Comparison of ENCODE assay signal across 12 cellular contexts in the genomic region with DNA sequence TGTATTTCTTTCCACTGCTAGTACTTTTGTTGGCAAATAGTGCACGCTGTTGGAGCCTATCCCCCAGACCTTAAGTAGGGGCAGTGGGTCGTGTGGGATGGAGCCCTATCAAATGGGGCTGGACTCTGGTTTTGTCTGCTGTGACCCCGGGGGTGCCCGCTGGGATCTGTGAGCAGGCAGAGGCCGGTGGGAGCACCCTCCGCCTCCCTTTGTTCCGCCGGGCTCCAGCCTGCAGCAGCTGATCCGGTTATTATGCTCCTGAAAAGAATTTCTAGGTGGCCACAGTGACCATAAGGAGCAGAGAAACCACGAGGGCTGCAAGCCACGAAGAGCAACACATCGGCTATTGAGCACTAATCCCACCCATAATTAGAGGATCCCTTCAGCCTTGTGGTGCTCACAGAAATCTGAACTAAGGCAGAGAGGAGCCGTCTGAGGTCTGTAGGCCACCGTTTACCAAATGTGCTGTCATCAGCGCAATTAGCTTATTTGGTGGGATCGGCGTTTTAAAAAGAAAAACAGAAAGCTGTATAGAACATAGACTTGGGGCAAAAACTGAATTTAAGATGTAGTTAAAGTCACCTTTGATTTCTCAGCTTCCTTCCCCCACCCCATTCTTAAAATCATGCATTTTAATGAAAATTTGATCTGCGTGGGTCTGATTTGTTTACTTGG.
DNase-seq lines count a peak whose midpoint lies in the region; ATAC-seq and TF ChIP-seq lines count a peak whose summit lies in the region.
"Had no signal": no experiment of that assay in that cellular context is flagged by ENCODE, and none has a peak within 500 bp of the region (broad histone marks: within the 10 kb centered on the region; RNA-seq: fewer than 3 reads in every experiment).

No MANE protein-coding gene starts in this region.

- H3K27me3 Mint-ChIP-seq in neural progenitor cell (ENCODE audit: insufficient read depth, low read depth), result peaks cover 2% of the 10 kb centered on the region
- H3K27me3 Mint-ChIP-seq in effector memory CD8-positive, alpha-beta T cell, result no peaks in the 10 kb centered on the region

- H3K36me3 ChIP-seq in heart left ventricle (no peaks in the 10 kb centered on the region), neural progenitor cell (no peaks in the 10 kb centered on the region)

- H3K9me3 ChIP-seq in heart left ventricle (no peaks in the 10 kb centered on the region), neural progenitor cell (ENCODE audit: low read depth) (no peaks in the 10 kb centered on the region)

- no peaks in the 10 kb centered on the region for H3K79me2 ChIP-seq in neural progenitor cell (ENCODE audit: low read depth)

- H3K36me3 Mint-ChIP-seq in neural progenitor cell, result no peaks in the 10 kb centered on the region
- no peaks in the 10 kb centered on the region for H3K36me3 Mint-ChIP-seq in effector memory CD8-positive, alpha-beta T cell (ENCODE audit: insufficient read depth)

- intact Hi-C loops in Right ventricle myocardium inferior (cut with DNase I), result loop anchor here (2.0 to 5.0 kb wide), 2 partner anchors 270 to 597 kb away; no protein-coding TSS in a partner anchor
- intact Hi-C loops in heart left ventricle (cut with DNase I), result loop anchor here (2.0 to 10.0 kb wide), 14 partner anchors 65 to 807 kb away; a partner anchor contains a TSS

- peaks cover 0 to 26% (median 14%) of the 10 kb centered on the region in 12 donors for H3K4me1 ChIP-seq in heart left ventricle
- peaks cover 62% of the 10 kb centered on the region for H3K4me1 ChIP-seq in neural progenitor cell

- 90 to 94% (median 91%) methylated on average over 18 of the region's 18 CpGs for WGBS in heart left ventricle, 4 donors

- H3F3A ChIP-seq in neural progenitor cell (ENCODE audit: low read depth), result peaks cover 44% of the 10 kb centered on the region

- H3K4me3 Mint-ChIP-seq in neural progenitor cell, result no peak overlapping the region
- H3K4me3 Mint-ChIP-seq in effector memory CD8-positive, alpha-beta T cell, result no peak overlapping the region

- H3K27ac Mint-ChIP-seq in neural progenitor cell, result peak overlapping the region; percentile 61
- H3K27ac Mint-ChIP-seq in effector memory CD8-positive, alpha-beta T cell, result no peak overlapping the region

- DNase-seq in Right ventricle myocardium inferior (ENCODE audit: missing footprints), result peak; percentile 45
- DNase-seq in heart left ventricle, result no peak
- DNase-seq in ecto neural progenitor cell (ENCODE audit: low spot score), result peak; percentile 76
- peak; percentile 69 for DNase-seq in neural progenitor cell (ENCODE audit: low spot score)
- no peak for DNase-seq in effector memory CD8-positive, alpha-beta T cell
- DNase-seq in activated CD4-positive, alpha-beta T cell treated with anti-CD3 and anti-CD28 coated beads, Interleukin-2, amount 50 U/mL, for 48 hours, result no peak
- no peak for DNase-seq in NCI-H524 treated with DMSO at 0.1 percent for 48 hours (lab: John Stamatoyannopoulos, UW)
- DNase-seq in NCI-H146 (lab: John Stamatoyannopoulos, UW), result no peak
- DNase-seq: MV-4-11, NCI-H1417 treated with DMSO at 0.1 percent for 48 hours, NCI-H2029 treated with DMSO at 0.1 percent for 48 hours had no signal

- peak overlapping the region; percentile 58 for H3K4me2 ChIP-seq in neural progenitor cell

- no peak for ATAC-seq in Right ventricle myocardium inferior
- ATAC-seq in heart left ventricle, result no peak
- ATAC-seq in effector memory CD8-positive, alpha-beta T cell (replicated peaks), result no peak

- H3K27me3 ChIP-seq in heart left ventricle (no peaks in the 10 kb centered on the region), neural progenitor cell (no peaks in the 10 kb centered on the region)

- H2AFZ ChIP-seq in neural progenitor cell (replicated peaks), result no peak overlapping the region

- H3K27ac ChIP-seq in heart left ventricle (no peak overlapping the region), neural progenitor cell (peak overlapping the region; percentile 89)
- H3K27ac ChIP-seq: 22Rv1 had no signal

- H3K4me3 ChIP-seq in heart left ventricle (no peak overlapping the region), neural progenitor cell (no peak overlapping the region)

- TF ChIP-seq CTCF in heart left ventricle (IDR thresholded peaks at IDR 0.05), result no peak
- no peak for TF ChIP-seq CTCF in neural progenitor cell (IDR thresholded peaks at IDR 0.05)

- no peaks in the 10 kb centered on the region for H3K9me3 Mint-ChIP-seq in neural progenitor cell
- H3K9me3 Mint-ChIP-seq in effector memory CD8-positive, alpha-beta T cell, result no peaks in the 10 kb centered on the region

- H3K9ac ChIP-seq in neural progenitor cell, result no peak overlapping the region

- no peaks in the 10 kb centered on the region for H4K20me1 ChIP-seq in neural progenitor cell (ENCODE audit: low read depth)

- H3K4me1 Mint-ChIP-seq in neural progenitor cell, result peaks cover 68% of the 10 kb centered on the region
- no peaks in the 10 kb centered on the region for H3K4me1 Mint-ChIP-seq in effector memory CD8-positive, alpha-beta T cell (ENCODE audit: low read depth in 2 of 2)

- TF ChIP-seq POLR2A in heart left ventricle (IDR thresholded peaks at IDR 0.05), result no peak

Comparison
In these comparisons a context has a peak if more than half of its experiments do, and no peak if none do; other contexts are left out.
1. DNase-seq: peak in Right ventricle myocardium inferior (single experiment), ecto neural progenitor cell (single experiment) and neural progenitor cell (single experiment); none in heart left ventricle (0 of 5), effector memory CD8-positive, alpha-beta T cell (0 of 3), activated CD4-positive, alpha-beta T cell treated with anti-CD3 and anti-CD28 coated beads, Interleukin-2, amount 50 U/mL, for 48 hours (0 of 2), NCI-H524 treated with DMSO at 0.1 percent for 48 hours (single experiment) and NCI-H146 (single experiment).